9 cellular contexts compared by ENCODE assay signal in the genomic region with DNA sequence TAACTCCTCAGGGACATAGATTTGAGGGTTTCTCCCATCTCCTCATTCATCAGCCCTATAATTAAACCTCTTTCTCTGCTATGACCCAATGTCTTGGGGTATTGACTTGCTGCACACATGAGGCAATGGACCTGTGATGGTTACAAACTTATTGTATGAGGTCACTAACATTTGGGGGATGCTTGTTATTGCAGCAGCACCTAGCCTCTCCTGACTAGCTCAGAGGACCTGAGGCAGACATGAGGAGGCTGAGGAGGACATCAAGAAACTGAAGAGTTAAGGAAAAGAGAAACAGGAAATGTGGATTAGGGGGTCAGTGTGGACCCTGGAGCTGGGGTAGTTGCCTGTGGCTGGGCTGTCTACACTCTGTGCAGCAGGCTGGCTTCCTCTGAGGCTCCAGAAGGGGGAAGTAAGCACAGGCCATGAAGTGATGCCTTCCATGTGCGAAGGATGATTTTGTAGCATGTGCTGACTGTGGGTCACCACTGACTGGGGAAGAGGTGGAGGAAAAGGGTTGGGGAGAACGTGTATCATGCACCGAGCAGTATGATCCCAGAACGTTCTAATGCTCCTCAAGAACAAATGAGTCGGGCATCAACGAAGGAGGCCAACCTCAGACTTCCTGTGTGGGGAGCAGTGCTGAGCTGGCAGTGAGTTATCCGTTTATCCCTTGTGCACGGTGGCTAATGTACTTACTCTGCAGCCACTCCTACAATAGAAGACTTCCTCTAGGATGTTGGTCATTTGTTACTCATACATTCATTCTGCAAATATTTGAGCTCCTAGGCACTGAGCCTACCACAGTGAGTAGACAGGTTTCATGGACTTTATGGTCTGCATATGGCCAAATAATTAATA. TPM values are rescaled to one million over a fixed set of nuclear protein-coding genes. Genes with fewer than 3 reads are reported as not detected.
DNase-seq lines count a peak whose midpoint lies in the region; ATAC-seq and TF ChIP-seq lines count a peak whose summit lies in the region.
"Had no signal": no experiment of that assay in that cellular context is flagged by ENCODE, and none has a peak within 500 bp of the region (broad histone marks: within the 10 kb centered on the region; RNA-seq: fewer than 3 reads in every experiment).

No MANE protein-coding gene starts in this region.

- peak overlapping the region in 5 of 10 donors; percentile 17 to 55 (median 53) for H3K4me3 Mint-ChIP-seq in naive thymus-derived CD4-positive, alpha-beta T cell
- H3K4me3 Mint-ChIP-seq: neural crest cell had no signal

- H2AFZ ChIP-seq in DND-41 (ENCODE audit: low read depth, low read length): peak overlapping the region; percentile 38

- H3K4me1 ChIP-seq in DND-41 (ENCODE audit: insufficient read depth, low read length) (peaks cover 58% of the 10 kb centered on the region), mesendoderm (ENCODE audit: control insufficient read depth, low read depth, low read length) (no peaks in the 10 kb centered on the region), testis (peaks cover 7% of the 10 kb centered on the region)
- peaks cover 6 to 15% of the 10 kb centered on the region in 2 donors for H3K4me1 ChIP-seq in naive thymus-derived CD4-positive, alpha-beta T cell (ENCODE audit: control insufficient read depth in 2 of 2, insufficient read depth in 2 of 2, low read length in 2 of 2)

- H3K4me2 ChIP-seq in DND-41 (ENCODE audit: insufficient read depth, low read length): peak overlapping the region; percentile 8; the same call in 1 of the 2 replicates
- no peak overlapping the region for H3K4me2 ChIP-seq in mesendoderm (ENCODE audit: low read length)

- no peak overlapping the region for H3K4ac ChIP-seq in mesendoderm (ENCODE audit: low read depth, low read length)

- no peak overlapping the region for H2AK5ac ChIP-seq in mesendoderm (ENCODE audit: low read length)

- H3K79me2 ChIP-seq in DND-41 (ENCODE audit: insufficient read depth, low read length) (no peaks in the 10 kb centered on the region), mesendoderm (ENCODE audit: control insufficient read depth, insufficient read depth, low read length) (no peaks in the 10 kb centered on the region)

- H3K27me3 Mint-ChIP-seq in naive thymus-derived CD4-positive, alpha-beta T cell: peaks cover 0 to 8% (median 0%) of the 10 kb centered on the region in 5 donors

- no peak overlapping the region for H2BK120ac ChIP-seq in mesendoderm (ENCODE audit: low read depth, low read length)

- no peak overlapping the region for H3K23ac ChIP-seq in mesendoderm (ENCODE audit: low read length)

- H4K8ac ChIP-seq in mesendoderm (ENCODE audit: low read depth, low read length): no peak overlapping the region

- CTCF ChIA-PET in naive thymus-derived CD4-positive, alpha-beta T cell (lab: Charles Lee): no interaction called here

- no peak overlapping the region for H4K5ac ChIP-seq in mesendoderm (ENCODE audit: low read length)

- H4K20me1 ChIP-seq in DND-41 (ENCODE audit: insufficient read depth, low read length): no peaks in the 10 kb centered on the region

- H3K9me3 Mint-ChIP-seq in naive thymus-derived CD4-positive, alpha-beta T cell: peaks cover 0 to 14% (median 0%) of the 10 kb centered on the region in 11 donors

- no CpG with 5 or more reads among the region's 8 CpGs for WGBS in mesendoderm (ENCODE audit: extremely low coverage, insufficient coverage, low lambda C conversion rate)
- WGBS in testis, 2 donors: 75 to 81% methylated on average over 7 to 8 of the region's 8 CpGs

- H3K36me3 ChIP-seq in DND-41 (ENCODE audit: insufficient read depth, low read length) (no peaks in the 10 kb centered on the region), mesendoderm (ENCODE audit: control insufficient read depth, insufficient read depth, low read length) (no peaks in the 10 kb centered on the region), testis (ENCODE audit: low read depth, missing control alignments) (no peaks in the 10 kb centered on the region)
- no peaks in the 10 kb centered on the region for H3K36me3 ChIP-seq in naive thymus-derived CD4-positive, alpha-beta T cell (ENCODE audit: control insufficient read depth in 2 of 3, insufficient read depth in 3 of 3, low read length in 3 of 3)

- H3K9ac ChIP-seq in DND-41 (ENCODE audit: low read depth, low read length) (no peak overlapping the region), mesendoderm (ENCODE audit: low read length) (no peak overlapping the region)

- H3K27me3 ChIP-seq in DND-41 (ENCODE audit: insufficient read depth, low read length, poor library complexity) (no peaks in the 10 kb centered on the region), mesendoderm (ENCODE audit: insufficient read depth, low read length, poor library complexity) (no peaks in the 10 kb centered on the region), testis (no peaks in the 10 kb centered on the region)
- no peaks in the 10 kb centered on the region for H3K27me3 ChIP-seq in naive thymus-derived CD4-positive, alpha-beta T cell (ENCODE audit: control insufficient read depth in 2 of 2, insufficient read depth in 2 of 2, low read length in 2 of 2)

- H3K56ac ChIP-seq in mesendoderm (ENCODE audit: low read length): no peak overlapping the region

- no peak overlapping the region for H3K18ac ChIP-seq in mesendoderm (ENCODE audit: low read length)

- in situ Hi-C loops in astrocyte of the cerebellum (cut with HindIII; ENCODE audit: low sequenced_read_pairs): no loop called here

- TF ChIP-seq CTCF in DND-41 (IDR thresholded peaks at IDR 0.05; ENCODE audit: borderline replicate concordance, extremely low read depth, low read length, poor library complexity, severe bottlenecking) (no peak), astrocyte of the cerebellum (IDR thresholded peaks at IDR 0.05; ENCODE audit: low read depth, low read length, missing control alignments) (no peak), GM10266 (IDR thresholded peaks at IDR 0.05; ENCODE audit: control insufficient read depth, insufficient read depth, low read depth, missing control alignments) (no peak), testis (IDR thresholded peaks at IDR 0.05) (no peak)

- H3K79me1 ChIP-seq in mesendoderm (ENCODE audit: low read length): no peaks in the 10 kb centered on the region

- H3K36me3 Mint-ChIP-seq in naive thymus-derived CD4-positive, alpha-beta T cell: peaks cover 0 to 22% (median 0%) of the 10 kb centered on the region in 5 donors

- H3K4me3 ChIP-seq in DND-41 (ENCODE audit: low read depth in 1 of 2, low read length in 2 of 2) (no peak overlapping the region), astrocyte of the cerebellum (ENCODE audit: low read depth, low read length) (no peak overlapping the region), mesendoderm (ENCODE audit: low read length) (no peak overlapping the region), testis (no peak overlapping the region)
- H3K4me3 ChIP-seq in naive thymus-derived CD4-positive, alpha-beta T cell (ENCODE audit: low read length): no peak overlapping the region

- H3K27ac ChIP-seq in DND-41 (ENCODE audit: low read length): peak overlapping the region; percentile 66
- no peak overlapping the region for H3K27ac ChIP-seq in naive thymus-derived CD4-positive, alpha-beta T cell (ENCODE audit: low read depth, low read length)
- H3K27ac ChIP-seq in mesendoderm (ENCODE audit: low read depth, low read length): no peak overlapping the region
- H3K27ac ChIP-seq in testis: no peak overlapping the region

- H2BK5ac ChIP-seq in mesendoderm (ENCODE audit: low read length): no peak overlapping the region

- H3K4me1 Mint-ChIP-seq in naive thymus-derived CD4-positive, alpha-beta T cell: peaks cover 20 to 50% (median 46%) of the 10 kb centered on the region in 7 donors

- intact Hi-C loops in naive thymus-derived CD4-positive, alpha-beta T cell (cut with micrococcal nuclease): loop anchor here in 1 of 2 donors (5.0 kb wide), 1 partner anchor 45 kb away; no protein-coding TSS in a partner anchor
- intact Hi-C loops in testis (cut with DNase I; ENCODE audit: low total_unique reads): loop anchor here (10.0 kb wide), 1 partner anchor 308 kb away; no protein-coding TSS in a partner anchor

- peak; percentile 89 for ATAC-seq in DND-41 (ENCODE audit: insufficient read depth, low read depth)
- peak; percentile 87 for ATAC-seq in naive thymus-derived CD4-positive, alpha-beta T cell
- ATAC-seq in GM19035 (IDR thresholded peaks at IDR 0.05; ENCODE audit: unreplicated experiment): no peak

- H3K27ac Mint-ChIP-seq in naive thymus-derived CD4-positive, alpha-beta T cell: peak overlapping the region in 2 of 9 donors; percentile 45 to 53

- POLR2A ChIA-PET in naive thymus-derived CD4-positive, alpha-beta T cell (lab: Charles Lee): no interaction called here

- peak; percentile 80 for DNase-seq in DND-41
- peak; percentile 94 for DNase-seq in MV-4-11 (lab: John Stamatoyannopoulos, UW)
- peak; percentile 69 for DNase-seq in astrocyte of the cerebellum (ENCODE audit: low read depth)
- peak in 5 of 9 donors; percentile 10 to 23 (median 14) for DNase-seq in naive thymus-derived CD4-positive, alpha-beta T cell
- no peak for DNase-seq in mesendoderm
- no peak for DNase-seq in GM10266 (ENCODE audit: extremely low spot score)
- DNase-seq in testis: no peak

- H3K9me3 ChIP-seq in DND-41 (ENCODE audit: insufficient read depth, low read length, severe bottlenecking): peaks cover 14% of the 10 kb centered on the region
- no peaks in the 10 kb centered on the region for H3K9me3 ChIP-seq in naive thymus-derived CD4-positive, alpha-beta T cell (ENCODE audit: control insufficient read depth in 2 of 3, low read length in 3 of 3)
- H3K9me3 ChIP-seq in testis: no peaks in the 10 kb centered on the region

- TF ChIP-seq POLR2A in testis (IDR thresholded peaks at IDR 0.05): no peak

- H2BK15ac ChIP-seq in mesendoderm (replicated peaks; ENCODE audit: low read depth): no peak overlapping the region

RNA-seq across cellular contexts. Expression of gene RFX8, which starts 42.1 kb away (rescaled TPM):
- total RNA-seq in naive thymus-derived CD4-positive, alpha-beta T cell: 1 to 10 TPM in 2 of 5 experiments, under 1 TPM in 2, not detected in 1; 0.24 to 2.0 (median 0.88) TPM
- not detected for polyA plus RNA-seq in naive thymus-derived CD4-positive, alpha-beta T cell
- 0.10 TPM for polyA plus RNA-seq in mesendoderm (2013, experiment 1 of 2)
- 0.27 TPM for polyA plus RNA-seq in mesendoderm (2013, experiment 2 of 2)
- total RNA-seq in testis: 1 to 10 TPM; 1.8 to 2.7 TPM
- 4.0 TPM for polyA plus RNA-seq in testis (ENCODE audit: insufficient read depth, low read depth, low replicate concordance)

Comparison
In these comparisons a context has a peak if more than half of its experiments do, and no peak if none do; other contexts are left out.
1. DNase-seq: peak in DND-41 (single experiment), MV-4-11 (single experiment), astrocyte of the cerebellum (single experiment) and naive thymus-derived CD4-positive, alpha-beta T cell (5 of 9); none in mesendoderm (single experiment), GM10266 (single experiment) and testis (single experiment).